In the genomic region with DNA sequence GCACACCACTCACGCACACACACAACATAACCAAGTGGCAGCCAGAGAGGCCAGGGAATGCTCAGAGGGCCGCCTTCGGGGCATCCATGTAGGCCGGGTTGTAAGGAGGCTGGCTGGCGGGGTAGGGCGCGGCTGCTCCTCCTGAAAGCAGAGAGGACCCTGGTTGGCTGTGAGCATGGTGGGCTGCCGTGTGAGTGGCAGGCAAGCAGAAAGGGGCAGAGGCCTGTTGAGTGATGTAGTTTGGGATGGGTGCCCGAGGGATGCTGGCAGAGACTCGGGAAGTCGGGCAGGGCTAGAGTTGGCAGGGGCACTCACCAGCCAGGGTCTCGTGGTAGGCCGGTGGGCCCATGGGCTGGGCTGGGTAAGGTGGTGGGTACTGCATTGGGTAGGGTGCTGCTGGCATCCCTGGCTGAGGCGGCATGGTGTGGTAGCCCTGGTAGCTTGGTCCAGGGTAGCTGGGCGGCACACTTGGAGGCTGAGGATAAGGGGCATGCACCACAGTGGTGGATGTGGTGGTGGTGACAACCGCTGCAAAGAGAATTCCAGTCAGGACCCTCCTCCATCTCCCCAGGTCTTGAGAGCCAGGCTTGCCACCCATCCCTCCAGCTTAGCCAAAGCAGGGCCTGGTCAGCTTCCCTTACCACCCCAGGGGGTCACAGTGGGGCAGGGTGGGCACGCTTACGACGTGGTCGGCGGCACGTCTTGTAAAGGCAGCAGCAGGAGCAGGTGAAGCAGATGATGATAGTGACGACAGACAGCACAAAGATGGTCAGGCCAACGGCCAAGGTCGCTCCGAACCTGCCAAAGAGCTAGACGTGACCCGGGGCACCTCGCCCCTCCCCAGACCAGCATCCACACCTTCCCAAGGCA, we compare ENCODE assay signal across 10 cellular contexts. TPM values are rescaled to one million over a fixed set of nuclear protein-coding genes. Genes with fewer than 3 reads are reported as not detected.
A peak's percentile ranks its signal among the peaks of the same experiment; 100 is the strongest.
DNase-seq lines count a peak whose midpoint lies in the region; ATAC-seq, FAIRE-seq and TF ChIP-seq lines count a peak whose summit lies in the region.
"Had no signal": no experiment of that assay in that cellular context is flagged by ENCODE, and none has a peak within 500 bp of the region (broad histone marks: within the 10 kb centered on the region; RNA-seq: fewer than 3 reads in every experiment).

No MANE protein-coding gene starts in this region.

- no peak for DNase-seq in astrocyte (ENCODE audit: low read depth)
- DNase-seq in naive thymus-derived CD8-positive, alpha-beta T cell, result no peak
- no peak for DNase-seq in OCI-M1 (lab: John Stamatoyannopoulos, UW)
- DNase-seq in LoVo (ENCODE audit: low spot score), result no peak
- DNase-seq: T-helper 9 cell had no signal

- in situ Hi-C loops in GM18951 (cut with MboI; ENCODE audit: low sequenced_read_pairs, unreplicated experiment), result no loop called here

- no peaks in the 10 kb centered on the region for H3K27me3 Mint-ChIP-seq in astrocyte (ENCODE audit: low read depth, unreplicated experiment)
- H3K27me3 Mint-ChIP-seq in naive thymus-derived CD8-positive, alpha-beta T cell, result no peaks in the 10 kb centered on the region

- H3K4me1 ChIP-seq in BLaER1 (peaks cover 84% of the 10 kb centered on the region), astrocyte (ENCODE audit: insufficient read depth, low read length) (peaks cover 34% of the 10 kb centered on the region)

- no peaks in the 10 kb centered on the region for H3K27me3 ChIP-seq in BLaER1
- H3K27me3 ChIP-seq in astrocyte (ENCODE audit: insufficient read depth, low read length), result no peaks in the 10 kb centered on the region

- ATAC-seq in naive thymus-derived CD8-positive, alpha-beta T cell, result no peak
- ATAC-seq in HG02981 (IDR thresholded peaks at IDR 0.05; ENCODE audit: unreplicated experiment), result no peak
- no peak for ATAC-seq in HG02840 (IDR thresholded peaks at IDR 0.05; ENCODE audit: low FRiP score, unreplicated experiment)

- H3K4me3 ChIP-seq in BLaER1 (no peak overlapping the region), astrocyte (ENCODE audit: insufficient read depth, low read depth, low read length) (no peak overlapping the region)

- peaks cover 14% of the 10 kb centered on the region for H3K36me3 Mint-ChIP-seq in astrocyte (ENCODE audit: low read depth, unreplicated experiment)
- H3K36me3 Mint-ChIP-seq in naive thymus-derived CD8-positive, alpha-beta T cell, result peaks cover 0 to 22% (median 0%) of the 10 kb centered on the region in 3 donors

- peak overlapping the region; percentile 98 for H3K4me2 ChIP-seq in BLaER1
- no peak overlapping the region for H3K4me2 ChIP-seq in astrocyte (ENCODE audit: low read length)

- H4K20me1 ChIP-seq in BLaER1, result peaks cover 45% of the 10 kb centered on the region
- peaks cover 14% of the 10 kb centered on the region for H4K20me1 ChIP-seq in astrocyte (ENCODE audit: insufficient read depth, low read length)

- peak overlapping the region; percentile 71 for H3K27ac ChIP-seq in BLaER1
- no peak overlapping the region for H3K27ac ChIP-seq in astrocyte (ENCODE audit: low read depth, low read length)

- TF ChIP-seq CTCF in astrocyte (IDR thresholded peaks at IDR 0.05; ENCODE audit: insufficient read depth, low read depth, low read length), result no peak

- H2AFZ ChIP-seq in astrocyte (ENCODE audit: low read depth, low read length), result no peak overlapping the region

- H3K4me3 Mint-ChIP-seq in astrocyte (ENCODE audit: unreplicated experiment), result peak overlapping the region; percentile 55
- peak overlapping the region; percentile 31 to 91 (median 78) for H3K4me3 Mint-ChIP-seq in naive thymus-derived CD8-positive, alpha-beta T cell

- POLR2A ChIA-PET in naive thymus-derived CD8-positive, alpha-beta T cell (lab: Charles Lee), result interaction anchor here (0.6 to 3.8 kb wide), 9 partner anchors 10 to 234 kb away, joined by 3 to 33 read pairs (median 4); partner anchors contain the start of genes ATRIP, CCDC51 and TMA7

- peak overlapping the region; percentile 66 for H3K9ac ChIP-seq in BLaER1
- H3K9ac ChIP-seq in astrocyte (ENCODE audit: low read length), result no peak overlapping the region

- H3K9me3 ChIP-seq in BLaER1 (no peaks in the 10 kb centered on the region), astrocyte (ENCODE audit: insufficient read depth, low read depth, low read length) (no peaks in the 10 kb centered on the region)

- H3K4me1 Mint-ChIP-seq in astrocyte (ENCODE audit: low read depth, unreplicated experiment), result peaks cover 21% of the 10 kb centered on the region
- H3K4me1 Mint-ChIP-seq in naive thymus-derived CD8-positive, alpha-beta T cell, result peaks cover 26 to 80% (median 69%) of the 10 kb centered on the region in 4 donors

- no peak overlapping the region for H3K27ac Mint-ChIP-seq in astrocyte (ENCODE audit: unreplicated experiment)
- peak overlapping the region; percentile 75 to 100 (median 93) for H3K27ac Mint-ChIP-seq in naive thymus-derived CD8-positive, alpha-beta T cell

- FAIRE-seq in astrocyte (lab: Jason Lieb, UNC), result no peak
- FAIRE-seq: urothelium cell line had no signal

- peaks cover 66% of the 10 kb centered on the region for H3K79me2 ChIP-seq in astrocyte (ENCODE audit: insufficient read depth, low read length)

- H3K36me3 ChIP-seq in BLaER1, result peaks cover 49% of the 10 kb centered on the region
- H3K36me3 ChIP-seq in astrocyte (ENCODE audit: insufficient read depth, low read length), result peaks cover 7% of the 10 kb centered on the region

- H3K9me3 Mint-ChIP-seq in astrocyte (ENCODE audit: unreplicated experiment), result no peaks in the 10 kb centered on the region
- H3K9me3 Mint-ChIP-seq in naive thymus-derived CD8-positive, alpha-beta T cell, result no peaks in the 10 kb centered on the region

- TF ChIP-seq POLR2A in GM18951 (IDR thresholded peaks at IDR 0.05; ENCODE audit: extremely low read depth, insufficient read depth, insufficient read length), result peak; percentile 31

RNA-seq across cellular contexts. Expression of gene ATRIP, which starts 22.7 kb away (rescaled TPM):
- total RNA-seq in astrocyte, result 6.2 and 6.6 TPM in 2 replicates
- total RNA-seq in naive thymus-derived CD8-positive, alpha-beta T cell, result 10 to 100 TPM; 13.2 to 13.5 TPM
- polyA plus RNA-seq in naive thymus-derived CD8-positive, alpha-beta T cell, result 10 to 100 TPM in 2 of 3 donors, 1 to 10 TPM in 1; 8.9 to 17.5 (median 13.1) TPM

RNA-seq across cellular contexts. Expression of gene TMA7, which starts 29.2 kb away (rescaled TPM):
- 252 and 272 TPM in 2 replicates for total RNA-seq in astrocyte
- 100 to 1,000 TPM; 274 to 291 TPM for total RNA-seq in naive thymus-derived CD8-positive, alpha-beta T cell
- polyA plus RNA-seq in naive thymus-derived CD8-positive, alpha-beta T cell, result 100 to 1,000 TPM; 714 to 931 (median 847) TPM

RNA-seq across cellular contexts. Expression of gene CCDC51, which starts 29.4 kb away (rescaled TPM):
- 16.4 and 16.5 TPM in 2 replicates for total RNA-seq in astrocyte
- 1 to 10 TPM; 4.6 to 4.7 TPM for total RNA-seq in naive thymus-derived CD8-positive, alpha-beta T cell
- 10 to 100 TPM in 2 of 3 donors, 1 to 10 TPM in 1; 8.6 to 12.9 (median 11.8) TPM for polyA plus RNA-seq in naive thymus-derived CD8-positive, alpha-beta T cell

RNA-seq across cellular contexts. Expression of gene SHISA5, which starts 34.7 kb away (rescaled TPM):
- 333 and 346 TPM in 2 replicates for total RNA-seq in astrocyte
- 100 to 1,000 TPM; 176 to 186 TPM for total RNA-seq in naive thymus-derived CD8-positive, alpha-beta T cell
- polyA plus RNA-seq in naive thymus-derived CD8-positive, alpha-beta T cell, result 100 to 1,000 TPM; 341 to 364 (median 359) TPM

RNA-seq across cellular contexts. Expression of gene PLXNB1, which starts 39.4 kb away (rescaled TPM):
- total RNA-seq in astrocyte, result 42.0 and 59.2 TPM in 2 replicates
- 1 to 10 TPM; 2.0 to 3.2 TPM for total RNA-seq in naive thymus-derived CD8-positive, alpha-beta T cell
- not detected for polyA plus RNA-seq in naive thymus-derived CD8-positive, alpha-beta T cell
